Comparison of ENCODE assay signal across 9 cellular contexts in the genomic region with DNA sequence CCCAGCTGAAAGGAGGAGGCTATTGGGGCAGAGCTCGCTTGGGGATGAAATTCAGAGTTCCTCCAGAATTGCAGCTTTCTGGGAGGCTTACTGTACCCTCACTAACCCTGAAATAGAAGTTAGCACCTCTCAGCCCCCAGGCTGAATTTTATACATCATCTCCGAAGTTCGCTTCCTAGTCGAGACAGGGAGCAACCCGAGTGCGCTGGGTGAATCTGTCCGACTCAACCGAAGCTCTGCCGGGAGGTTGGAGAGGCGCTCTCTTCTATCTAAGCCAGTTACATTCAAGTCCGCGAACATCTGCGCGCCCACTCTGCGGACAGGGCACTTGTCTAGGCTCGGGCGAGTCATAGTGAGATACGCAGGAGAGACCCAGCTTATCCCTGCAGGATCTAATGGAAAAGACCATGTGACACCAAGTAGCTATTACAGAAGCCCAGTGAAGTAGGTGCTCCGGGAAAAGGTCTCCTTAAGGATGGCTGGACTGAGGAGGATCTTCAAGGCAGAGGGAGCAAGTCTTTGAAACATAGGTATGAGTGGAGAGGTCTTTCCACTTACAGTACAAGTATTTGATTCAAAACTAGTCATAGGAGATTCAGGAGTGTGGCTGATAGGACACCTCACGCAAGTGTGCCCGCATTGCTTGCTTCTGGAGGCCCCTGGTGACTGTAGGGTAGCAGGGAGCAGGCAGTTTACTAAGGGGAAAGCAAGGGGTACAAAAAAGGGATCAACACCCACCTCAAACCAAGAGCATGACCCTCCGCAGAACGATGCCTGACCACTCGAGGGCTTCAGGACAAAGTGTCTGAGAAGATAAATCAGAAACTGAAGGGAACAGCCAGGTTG. TPM values are rescaled to one million over a fixed set of nuclear protein-coding genes. Genes with fewer than 3 reads are reported as not detected.
DNase-seq lines count a peak whose midpoint lies in the region; ATAC-seq and TF ChIP-seq lines count a peak whose summit lies in the region.
"Had no signal": no experiment of that assay in that cellular context is flagged by ENCODE, and none has a peak within 500 bp of the region (broad histone marks: within the 10 kb centered on the region; RNA-seq: fewer than 3 reads in every experiment).

No MANE protein-coding gene starts in this region.

- H3K4me3 ChIP-seq in CD4-positive, CD25-positive, alpha-beta regulatory T cell (ENCODE audit: low read depth, low read length) = peak overlapping the region; percentile 75
- H3K4me3 ChIP-seq in iPS DF 6.9 (ENCODE audit: low read length) = peak overlapping the region; percentile 73; the same call in 1 of the 2 replicates

- H3K9me3 ChIP-seq in CD4-positive, CD25-positive, alpha-beta regulatory T cell (ENCODE audit: control insufficient read depth in 2 of 2, low read length in 2 of 2) = no peaks in the 10 kb centered on the region
- no peaks in the 10 kb centered on the region for H3K9me3 ChIP-seq in iPS DF 6.9 (ENCODE audit: control insufficient read depth, insufficient read depth, low read length)

- DNase-seq in CD4-positive, CD25-positive, alpha-beta regulatory T cell = peak in 1 of 3 donors; percentile 30
- peak; percentile 61 for DNase-seq in activated T-cell treated with anti-CD3 and anti-CD28 coated beads, Interleukin-2, amount 50 U/mL, for 24 hours
- DNase-seq in iPS DF 6.9 (ENCODE audit: low read depth, low spot score) (no peak), HEK293T (ENCODE audit: extremely low spot score) (no peak), NCI-H2107 (lab: John Stamatoyannopoulos, UW) (no peak), NCI-H128 (lab: John Stamatoyannopoulos, UW; ENCODE audit: unreplicated experiment) (no peak)
- DNase-seq in stimulated activated naive CD8-positive, alpha-beta T cell treated with anti-CD3 and anti-CD28 coated beads, Interleukin-15, Interleukin-2, amounts not matched to agents 100 U/mL and 50 U/mL, for 24 hours = peak; percentile 39

- peaks cover 72% of the 10 kb centered on the region for H3K4me1 ChIP-seq in CD4-positive, CD25-positive, alpha-beta regulatory T cell (ENCODE audit: control insufficient read depth, insufficient read depth, low read length, poor library complexity, severe bottlenecking)
- 0 out of 2 replicates have a peak, but pooled peaks cover 3% of the 10 kb centered on the region for H3K4me1 ChIP-seq in iPS DF 6.9 (ENCODE audit: control insufficient read depth, insufficient read depth, low read length)

- H3K36me3 ChIP-seq in CD4-positive, CD25-positive, alpha-beta regulatory T cell (ENCODE audit: control insufficient read depth, insufficient read depth, low read length) = no peaks in the 10 kb centered on the region
- no peaks in the 10 kb centered on the region; the same call in 1 of the 2 replicates for H3K36me3 ChIP-seq in iPS DF 6.9 (ENCODE audit: control insufficient read depth, insufficient read depth, low read length)

- peak overlapping the region; percentile 91 to 99 (median 93) for H3K27ac Mint-ChIP-seq in CD4-positive, CD25-positive, alpha-beta regulatory T cell
- peak overlapping the region; percentile 89 to 99 (median 97) for H3K27ac Mint-ChIP-seq in IgD-negative memory B cell
- H3K27ac Mint-ChIP-seq in activated T-cell treated with anti-CD3 and anti-CD28 coated beads, Interleukin-2, amount 50 U/mL, for 24 hours = peak overlapping the region; percentile 97

- CTCF ChIA-PET in HEK293T (lab: Yijun Ruan, JAX) = interaction anchor here (0.6 to 1.0 kb wide), 5 partner anchors 33 to 154 kb away, joined by 3 to 8 read pairs (median 3); no protein-coding TSS in a partner anchor

- H3K4me3 Mint-ChIP-seq in CD4-positive, CD25-positive, alpha-beta regulatory T cell = peak overlapping the region; percentile 89 to 98 (median 93)
- H3K4me3 Mint-ChIP-seq in IgD-negative memory B cell = peak overlapping the region; percentile 92 to 98 (median 93)
- peak overlapping the region; percentile 82 for H3K4me3 Mint-ChIP-seq in activated T-cell treated with anti-CD3 and anti-CD28 coated beads, Interleukin-2, amount 50 U/mL, for 24 hours

- H3K36me3 Mint-ChIP-seq in CD4-positive, CD25-positive, alpha-beta regulatory T cell = peaks cover 1% of the 10 kb centered on the region
- H3K36me3 Mint-ChIP-seq in IgD-negative memory B cell = no peaks in the 10 kb centered on the region
- H3K36me3 Mint-ChIP-seq in activated T-cell treated with anti-CD3 and anti-CD28 coated beads, Interleukin-2, amount 50 U/mL, for 24 hours (ENCODE audit: low read depth) = peaks cover 2% of the 10 kb centered on the region

- peaks cover 7% of the 10 kb centered on the region for H3K27me3 ChIP-seq in CD4-positive, CD25-positive, alpha-beta regulatory T cell (ENCODE audit: control insufficient read depth, insufficient read depth, low read length)
- peaks cover 37% of the 10 kb centered on the region for H3K27me3 ChIP-seq in iPS DF 6.9 (ENCODE audit: control insufficient read depth, insufficient read depth, low read length)

- H3K9me3 Mint-ChIP-seq in CD4-positive, CD25-positive, alpha-beta regulatory T cell = peaks cover 0 to 19% (median 0%) of the 10 kb centered on the region in 7 donors
- peaks cover 0 to under 1% (median 0%) of the 10 kb centered on the region in 3 donors for H3K9me3 Mint-ChIP-seq in IgD-negative memory B cell
- no peaks in the 10 kb centered on the region for H3K9me3 Mint-ChIP-seq in activated T-cell treated with anti-CD3 and anti-CD28 coated beads, Interleukin-2, amount 50 U/mL, for 24 hours

- ATAC-seq in CD4-positive, CD25-positive, alpha-beta regulatory T cell (ENCODE audit: low read depth in 2 of 2) = no peak
- no peak for ATAC-seq in stimulated activated naive CD8-positive, alpha-beta T cell treated with anti-CD3 and anti-CD28 coated beads, Interleukin-15, Interleukin-2, amounts not matched to agents 100 U/mL and 50 U/mL, for 24 hours

- POLR2A ChIA-PET in HEK293T (lab: Yijun Ruan, JAX) = interaction anchor here (1.0 to 2.8 kb wide), 6 partner anchors 27 to 171 kb away, joined by 3 to 22 read pairs (median 7); a partner anchor contains a TSS

- WGBS in iPS DF 6.9 (ENCODE audit: insufficient coverage, insufficient read length) = no CpG with 5 or more reads among the region's 24 CpGs

- no peak overlapping the region for H3K27ac ChIP-seq in CD4-positive, CD25-positive, alpha-beta regulatory T cell (ENCODE audit: insufficient read depth, low read length, poor library complexity, severe bottlenecking)
- H3K27ac ChIP-seq in iPS DF 6.9 (ENCODE audit: low read length) = no peak overlapping the region

- H3K27me3 Mint-ChIP-seq in CD4-positive, CD25-positive, alpha-beta regulatory T cell = peaks cover 70% of the 10 kb centered on the region
- H3K27me3 Mint-ChIP-seq in IgD-negative memory B cell = peaks cover 38% of the 10 kb centered on the region
- H3K27me3 Mint-ChIP-seq in activated T-cell treated with anti-CD3 and anti-CD28 coated beads, Interleukin-2, amount 50 U/mL, for 24 hours = peaks cover 43% of the 10 kb centered on the region

- H3K4me1 Mint-ChIP-seq in CD4-positive, CD25-positive, alpha-beta regulatory T cell = peaks cover 27 to 70% (median 52%) of the 10 kb centered on the region in 4 donors
- H3K4me1 Mint-ChIP-seq in IgD-negative memory B cell = peaks cover 40 to 46% (median 45%) of the 10 kb centered on the region in 3 donors
- peaks cover 65% of the 10 kb centered on the region for H3K4me1 Mint-ChIP-seq in activated T-cell treated with anti-CD3 and anti-CD28 coated beads, Interleukin-2, amount 50 U/mL, for 24 hours (ENCODE audit: low read depth)

TF ChIP-seq in HEK293T, 16 proteins besides CTCF, POLR2A, EP300 and RAD21:
- no peak for TF ChIP-seq LEF1 (IDR thresholded peaks at IDR 0.05; ENCODE audit: borderline replicate concordance)
- TF ChIP-seq ELF4 (IDR thresholded peaks at IDR 0.05) = no peak
- no peak for TF ChIP-seq FOXA1 (IDR thresholded peaks at IDR 0.05)
- TF ChIP-seq BHLHE40 (IDR thresholded peaks at IDR 0.05; ENCODE audit: borderline replicate concordance) = no peak
- TF ChIP-seq HDGF (IDR thresholded peaks at IDR 0.05; ENCODE audit: borderline replicate concordance) = no peak
- TF ChIP-seq L3MBTL2 (conservative IDR thresholded peaks at IDR 0.05) = no peak
- TF ChIP-seq, protein P1, sequence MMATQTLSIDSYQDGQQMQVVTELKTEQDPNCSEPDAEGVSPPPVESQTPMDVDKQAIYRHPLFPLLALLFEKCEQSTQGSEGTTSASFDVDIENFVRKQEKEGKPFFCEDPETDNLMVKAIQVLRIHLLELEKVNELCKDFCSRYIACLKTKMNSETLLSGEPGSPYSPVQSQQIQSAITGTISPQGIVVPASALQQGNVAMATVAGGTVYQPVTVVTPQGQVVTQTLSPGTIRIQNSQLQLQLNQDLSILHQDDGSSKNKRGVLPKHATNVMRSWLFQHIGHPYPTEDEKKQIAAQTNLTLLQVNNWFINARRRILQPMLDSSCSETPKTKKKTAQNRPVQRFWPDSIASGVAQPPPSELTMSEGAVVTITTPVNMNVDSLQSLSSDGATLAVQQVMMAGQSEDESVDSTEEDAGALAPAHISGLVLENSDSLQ (IDR thresholded peaks at IDR 0.05) = no peak
- TF ChIP-seq ARNT (IDR thresholded peaks at IDR 0.05) = no peak
- TF ChIP-seq NFRKB (IDR thresholded peaks at IDR 0.05) = no peak
- TF ChIP-seq SUZ12 (IDR thresholded peaks at IDR 0.05) = no peak
- no peak for TF ChIP-seq TARDBP (IDR thresholded peaks at IDR 0.05)

RNA-seq across cellular contexts. Expression of a gene that starts 0.7 kb away (rescaled TPM):
- not detected for total RNA-seq in CD4-positive, CD25-positive, alpha-beta regulatory T cell
- polyA plus RNA-seq in CD4-positive, CD25-positive, alpha-beta regulatory T cell = not detected
- polyA plus RNA-seq in IgD-negative memory B cell = not detected
- total RNA-seq: mononuclear cell had no signal

RNA-seq across cellular contexts. Expression of a gene that starts 6.3 kb away (rescaled TPM):
- 0.15 TPM for total RNA-seq in CD4-positive, CD25-positive, alpha-beta regulatory T cell
- under 1 TPM in 3 of 4 donors, not detected in 1; 0.18 to 0.51 (median 0.42) TPM for polyA plus RNA-seq in CD4-positive, CD25-positive, alpha-beta regulatory T cell
- polyA plus RNA-seq in IgD-negative memory B cell = not detected

RNA-seq across cellular contexts. Expression of a gene that starts 27.6 kb away (rescaled TPM):
- 1,740 TPM for total RNA-seq in CD4-positive, CD25-positive, alpha-beta regulatory T cell
- 1 to 10 TPM; 4.8 to 7.7 (median 6.2) TPM for polyA plus RNA-seq in CD4-positive, CD25-positive, alpha-beta regulatory T cell
- 12.6 TPM for polyA plus RNA-seq in IgD-negative memory B cell

RNA-seq across cellular contexts. Expression of a gene that starts 37.1 kb away (rescaled TPM):
- total RNA-seq in CD4-positive, CD25-positive, alpha-beta regulatory T cell = not detected
- polyA plus RNA-seq in CD4-positive, CD25-positive, alpha-beta regulatory T cell = under 1 TPM in 3 of 4 donors, not detected in 1; 0.53 to 0.68 (median 0.67) TPM
- 0.41 TPM for polyA plus RNA-seq in IgD-negative memory B cell
- total RNA-seq: mononuclear cell had no signal

RNA-seq across cellular contexts. Expression of a gene that starts 38.2 kb away (rescaled TPM):
- total RNA-seq in CD4-positive, CD25-positive, alpha-beta regulatory T cell = 205 TPM
- polyA plus RNA-seq in CD4-positive, CD25-positive, alpha-beta regulatory T cell = 10 to 100 TPM; 42.7 to 60.4 (median 59.3) TPM
- 83.7 TPM for polyA plus RNA-seq in IgD-negative memory B cell

Comparison
In these comparisons a context has a peak if more than half of its experiments do, and no peak if none do; other contexts are left out.
1. DNase-seq: peak in activated T-cell treated with anti-CD3 and anti-CD28 coated beads, Interleukin-2, amount 50 U/mL, for 24 hours (single experiment) and stimulated activated naive CD8-positive, alpha-beta T cell treated with anti-CD3 and anti-CD28 coated beads, Interleukin-15, Interleukin-2, amounts not matched to agents 100 U/mL and 50 U/mL, for 24 hours (single experiment); none in iPS DF 6.9 (single experiment), HEK293T (single experiment), NCI-H2107 (single experiment) and NCI-H128 (single experiment).
2. Peak in every context shown above with its lines, with median percentiles within 50 percentile points of each other: H3K27ac Mint-ChIP-seq and H3K4me3 Mint-ChIP-seq.